In genomic region chr12:6586569-6586968, GRCh38 we compare ENCODE assay signal across 4 cellular contexts.
TF ChIP-seq lines count a peak whose summit lies in the region.

No MANE protein-coding gene starts in this region.

TF ChIP-seq in A549, 52 proteins besides CTCF, POLR2A, EP300 and RAD21:
- TF ChIP-seq CEBPB (IDR thresholded peaks at IDR 0.05): peak; percentile 37 to 74; a peak in 3 of 4 replicates

TF ChIP-seq in HCT116, 20 proteins besides CTCF, POLR2A, EP300 and RAD21:
- TF ChIP-seq CEBPB (IDR thresholded peaks at IDR 0.05; ENCODE audit: low read depth): 0 out of 2 replicates have a peak, but pooled peaks have one; percentile 27
TF ChIP-seq in HCT116: peak in this region for 1; not testable (repeated sequence) for 19.

TF ChIP-seq in Ishikawa, 13 proteins besides CTCF, POLR2A, EP300 and RAD21:
- TF ChIP-seq CEBPB (IDR thresholded peaks at IDR 0.05) (peak; percentile 87), TEAD4 (IDR thresholded peaks at IDR 0.05) (peak; percentile 56)

TF ChIP-seq in HepG2, 621 proteins besides CTCF, POLR2A, EP300 and RAD21:
- peak; percentile 95 for TF ChIP-seq ZNF770 (CRISPR knock-in tag; IDR thresholded peaks at IDR 0.05)
- TF ChIP-seq ZBTB33 (CRISPR knock-in tag; IDR thresholded peaks at IDR 0.05): 0 out of 2 replicates have a peak, but pooled peaks have one; percentile 23
- peak; percentile 74 for TF ChIP-seq CEBPG (CRISPR knock-in tag; IDR thresholded peaks at IDR 0.05)
- peak; percentile 61 for TF ChIP-seq ZMYM3 (CRISPR knock-in tag; IDR thresholded peaks at IDR 0.05)
- 0 out of 2 replicates have a peak, but pooled peaks have one; percentile 28 for TF ChIP-seq GFI1 (CRISPR knock-in tag; IDR thresholded peaks at IDR 0.05; ENCODE audit: borderline replicate concordance)
- peak; percentile 83 for TF ChIP-seq FOSL2 (CRISPR knock-in tag; IDR thresholded peaks at IDR 0.05)
- TF ChIP-seq CEBPB (IDR thresholded peaks at IDR 0.05; ENCODE audit: borderline replicate concordance, low read depth, low read length): peak; percentile 41; the same call in 1 of the 2 replicates
- peak; percentile 87 for TF ChIP-seq TEAD3 (CRISPR knock-in tag; optimal IDR thresholded peaks at IDR 0.05; ENCODE audit: borderline replicate concordance)
- TF ChIP-seq ZNF362 (CRISPR knock-in tag; IDR thresholded peaks at IDR 0.05; ENCODE audit: borderline replicate concordance): peak; percentile 65; the same call in 1 of the 2 replicates
